In the genomic region with DNA sequence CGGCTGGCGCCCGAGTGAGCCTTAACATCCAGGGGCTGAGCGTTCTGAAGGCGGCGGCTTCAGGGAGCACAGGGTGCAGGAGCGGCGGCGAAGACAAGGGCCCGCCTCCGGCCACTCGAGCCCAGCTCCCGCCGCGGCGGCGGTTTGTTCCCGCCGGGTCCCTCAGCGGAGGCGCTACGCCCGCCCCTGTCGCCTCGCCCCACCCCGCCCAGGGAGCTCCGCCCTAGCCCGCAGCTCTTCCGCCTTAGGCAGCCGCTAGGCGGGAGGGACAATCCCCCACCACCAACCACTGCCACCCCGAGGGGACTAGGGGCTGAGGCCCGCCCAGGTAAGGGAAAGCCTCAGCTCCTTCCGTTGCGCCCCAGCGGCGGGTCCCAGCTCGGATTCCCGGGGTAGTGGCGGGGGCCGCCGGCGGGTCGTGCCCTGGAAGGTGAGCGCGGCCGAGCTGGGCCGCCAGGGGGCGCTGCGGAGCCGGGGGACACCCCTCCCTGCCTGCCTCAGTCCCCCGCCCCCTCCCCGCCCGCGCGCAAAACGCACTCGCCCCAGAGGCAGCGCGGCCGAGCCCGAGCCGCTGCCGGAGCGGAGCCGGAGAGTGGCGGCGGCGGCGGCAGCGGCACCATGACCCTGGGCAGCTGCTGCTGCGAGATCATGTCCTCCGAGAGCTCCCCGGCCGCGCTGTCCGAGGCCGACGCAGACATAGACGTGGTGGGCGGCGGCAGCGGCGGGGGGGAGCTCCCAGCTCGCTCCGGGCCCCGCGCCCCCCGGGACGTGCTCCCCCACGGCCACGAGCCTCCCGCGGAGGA, we compare ENCODE assay signal across 8 cellular contexts. TPM values are rescaled to one million over a fixed set of nuclear protein-coding genes. Genes with fewer than 3 reads are reported as not detected.
A peak's percentile ranks its signal among the peaks of the same experiment; 100 is the strongest.
DNase-seq lines count a peak whose midpoint lies in the region; ATAC-seq and TF ChIP-seq lines count a peak whose summit lies in the region.

A gene (plus strand): TSS at position 527 of the 803 bp plus-strand sequence. CDS start 92 bp downstream, at position 619.

- peak; percentile 76 for TF ChIP-seq CTCF in GM12873 (IDR thresholded peaks at IDR 0.05; ENCODE audit: insufficient read depth, low read depth, low read length, missing control alignments)

- intact Hi-C loops in left ventricle myocardium superior (cut with micrococcal nuclease), result no loop called here

- DNase-seq in MV-4-11 (lab: John Stamatoyannopoulos, UW) (peak; percentile 75), SKM-1 treated with dmso at 0.1 percent for 144 hours (lab: John Stamatoyannopoulos, UW; ENCODE audit: unreplicated experiment) (peak; percentile 79), left ventricle myocardium superior (peak; percentile 91), renal cortical epithelial cell (ENCODE audit: low read depth) (peak; percentile 38), cerebellar nuclear complex (lab: John Stamatoyannopoulos, UW) (no peak)
- peak; percentile 82 for DNase-seq in activated naive CD8-positive, alpha-beta T cell treated with anti-CD3 and anti-CD28 coated beads, Interleukin-2, amount 50 U/mL, for 16 hours (ENCODE audit: low read depth, low spot score)

- peak; percentile 81 for ATAC-seq in HG02571 (IDR thresholded peaks at IDR 0.05; ENCODE audit: unreplicated experiment)
- peak; percentile 96 for ATAC-seq in left ventricle myocardium superior

RNA-seq across cellular contexts. Expression of the gene that starts here (rescaled TPM):
- total RNA-seq in left ventricle myocardium superior (not detected), renal cortical epithelial cell (0.15 TPM in 1 of 2 replicates, not detected in the other)

Comparison
In these comparisons a context has a peak if more than half of its experiments do, and no peak if none do; other contexts are left out.
1. Peak in DNase-seq and ATAC-seq in left ventricle myocardium superior; RNA of the gene not detected or under 1 TPM.
2. Peak in DNase-seq in renal cortical epithelial cell; RNA of the gene not detected or under 1 TPM.
3. DNase-seq: peak in MV-4-11 (single experiment), SKM-1 treated with dmso at 0.1 percent for 144 hours (single experiment) and activated naive CD8-positive, alpha-beta T cell treated with anti-CD3 and anti-CD28 coated beads, Interleukin-2, amount 50 U/mL, for 16 hours (single experiment); none in cerebellar nuclear complex (0 of 2).